11 cellular contexts compared by ENCODE assay signal in the genomic region with DNA sequence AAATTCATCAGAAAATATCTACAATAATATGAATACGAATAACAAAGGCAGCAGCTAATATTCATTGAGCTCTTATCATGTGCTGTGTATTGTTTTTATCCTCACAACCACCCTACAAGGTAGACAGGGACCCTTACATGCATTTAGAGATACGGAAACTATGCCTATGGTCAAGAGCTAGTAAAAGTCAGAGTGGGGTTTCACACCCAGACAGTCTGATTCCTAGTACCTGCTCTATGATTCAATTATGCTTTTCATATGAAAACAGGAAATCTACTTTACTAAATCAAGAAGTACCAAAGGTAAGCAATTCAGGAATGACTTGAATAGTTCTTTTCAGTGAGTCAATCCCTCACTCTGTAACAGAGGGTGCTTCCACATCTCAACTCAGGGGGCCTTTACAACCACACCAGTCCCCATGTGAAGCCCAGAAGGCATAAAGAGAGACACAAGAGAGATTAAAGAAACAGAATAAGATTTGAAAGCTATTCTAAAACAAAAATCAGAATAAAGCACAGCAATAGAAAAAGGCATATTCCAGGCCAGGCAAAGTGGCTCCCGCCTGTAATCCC.
DNase-seq lines count a peak whose midpoint lies in the region; ATAC-seq and TF ChIP-seq lines count a peak whose summit lies in the region.
"Had no signal": no experiment of that assay in that cellular context is flagged by ENCODE, and none has a peak within 500 bp of the region (broad histone marks: within the 10 kb centered on the region; RNA-seq: fewer than 3 reads in every experiment).

No MANE protein-coding gene starts in this region.

- POLR2A ChIA-PET in activated B cell treated with CpG ODN at 0.5 μM for 24 hours (lab: Charles Lee), result no interaction called here

- intact Hi-C loops in activated B cell treated with CpG ODN at 0.5 μM for 24 hours (cut with micrococcal nuclease), result loop anchor here (2.0 kb wide), 1 partner anchor 71 kb away; no protein-coding TSS in a partner anchor

- H3K27ac Mint-ChIP-seq in activated B cell treated with CpG ODN at 0.5 μM for 24 hours, result peak overlapping the region; percentile 37

- no peak for DNase-seq in activated B cell treated with CpG ODN at 0.5 μM for 24 hours
- no peak for DNase-seq in epithelial cell of prostate (ENCODE audit: low read depth, low spot score)
- DNase-seq in DMS153 (lab: John Stamatoyannopoulos, UW), result no peak
- no peak for DNase-seq in EL
- DNase-seq in putamen (ENCODE audit: low spot score), result no peak
- DNase-seq: effector CD8-positive, alpha-beta T cell had no signal

- H3K9me3 Mint-ChIP-seq in activated B cell treated with CpG ODN at 0.5 μM for 24 hours, result no peaks in the 10 kb centered on the region
- H3K9me3 Mint-ChIP-seq: CD14-positive monocyte had no signal

- H3K4me3 Mint-ChIP-seq in activated B cell treated with CpG ODN at 0.5 μM for 24 hours, result no peak overlapping the region
- H3K4me3 Mint-ChIP-seq: CD14-positive monocyte had no signal

- peaks cover 14% of the 10 kb centered on the region for H3K36me3 Mint-ChIP-seq in activated B cell treated with CpG ODN at 0.5 μM for 24 hours (ENCODE audit: low read depth)

- CTCF ChIA-PET in activated B cell treated with CpG ODN at 0.5 μM for 24 hours (lab: Charles Lee), result no interaction called here

- H3K4me1 Mint-ChIP-seq in activated B cell treated with CpG ODN at 0.5 μM for 24 hours, result peaks cover 61% of the 10 kb centered on the region

- no peak for TF ChIP-seq CTCF in C4-2B (conservative IDR thresholded peaks at IDR 0.05)
- no peak for TF ChIP-seq CTCF in activated B cell treated with CpG ODN at 0.5 μM for 24 hours (IDR thresholded peaks at IDR 0.05)

- peak; percentile 43 for ATAC-seq in GM18511 (IDR thresholded peaks at IDR 0.05; ENCODE audit: unreplicated experiment)
- no peak for ATAC-seq in activated B cell treated with CpG ODN at 0.5 μM for 24 hours (ENCODE audit: low read depth)
- ATAC-seq in GM21825 (IDR thresholded peaks at IDR 0.05; ENCODE audit: unreplicated experiment), result no peak

- peak overlapping the region; percentile 45 for H3K27ac ChIP-seq in C4-2B
- peak overlapping the region; percentile 31 for H3K27ac ChIP-seq in epithelial cell of prostate
- H3K27ac ChIP-seq: thoracic aorta had no signal

- H3K27me3 Mint-ChIP-seq in activated B cell treated with CpG ODN at 0.5 μM for 24 hours, result no peaks in the 10 kb centered on the region
